20 cellular contexts compared by ENCODE assay signal in the genomic region with DNA sequence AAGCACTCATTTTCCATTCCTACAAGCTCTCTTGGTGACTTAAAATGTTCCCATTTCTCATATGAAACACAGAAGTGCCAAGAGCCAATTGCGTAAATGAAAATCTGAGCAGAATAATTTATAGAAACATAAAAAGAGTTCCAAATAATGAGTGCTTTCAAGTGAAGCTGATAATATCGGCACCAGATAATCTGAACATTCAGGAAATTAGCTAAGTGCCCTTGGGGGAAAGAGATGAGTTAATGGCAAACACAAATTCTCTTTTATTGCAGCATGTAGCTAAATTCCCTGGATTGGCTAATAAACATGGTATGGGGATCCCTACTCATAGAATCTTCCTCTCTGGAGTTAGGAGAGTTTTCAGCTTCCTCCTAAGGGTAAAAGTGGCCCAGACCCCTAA.
DNase-seq lines count a peak whose midpoint lies in the region; ATAC-seq and TF ChIP-seq lines count a peak whose summit lies in the region.
"Had no signal": no experiment of that assay in that cellular context is flagged by ENCODE, and none has a peak within 500 bp of the region (broad histone marks: within the 10 kb centered on the region; RNA-seq: fewer than 3 reads in every experiment).

No MANE protein-coding gene starts in this region.

- H3K4me1 Mint-ChIP-seq in activated T-cell treated with anti-CD3 and anti-CD28 coated beads, Interleukin-2, amount 50 U/mL, for 24 hours (ENCODE audit: low read depth) = peaks cover 98% of the 10 kb centered on the region
- H3K4me1 Mint-ChIP-seq in activated naive CD8-positive, alpha-beta T cell (ENCODE audit: low read depth) = peaks cover 99% of the 10 kb centered on the region

- H3K36me3 Mint-ChIP-seq in activated T-cell treated with anti-CD3 and anti-CD28 coated beads, Interleukin-2, amount 50 U/mL, for 24 hours (ENCODE audit: low read depth) = peaks cover 100% of the 10 kb centered on the region
- peaks cover 72% of the 10 kb centered on the region for H3K36me3 Mint-ChIP-seq in activated naive CD8-positive, alpha-beta T cell

- peak; percentile 13 for TF ChIP-seq POLR2A in GM19099 (IDR thresholded peaks at IDR 0.05; ENCODE audit: extremely low read depth, insufficient read length, low read depth)

- no peaks in the 10 kb centered on the region for H3K27me3 Mint-ChIP-seq in activated T-cell treated with anti-CD3 and anti-CD28 coated beads, Interleukin-2, amount 50 U/mL, for 24 hours
- H3K27me3 Mint-ChIP-seq in activated naive CD8-positive, alpha-beta T cell = no peaks in the 10 kb centered on the region

- no peak overlapping the region for H3K4me3 ChIP-seq in skin epidermis
- H3K4me3 ChIP-seq: esophagus squamous epithelium had no signal

- no peaks in the 10 kb centered on the region for H3K9me3 Mint-ChIP-seq in activated T-cell treated with anti-CD3 and anti-CD28 coated beads, Interleukin-2, amount 50 U/mL, for 24 hours
- no peaks in the 10 kb centered on the region for H3K9me3 Mint-ChIP-seq in activated naive CD8-positive, alpha-beta T cell (ENCODE audit: low read depth)
- H3K9me3 Mint-ChIP-seq: neural crest cell had no signal

- DNase-seq in activated T-cell treated with anti-CD3 and anti-CD28 coated beads, Interleukin-2, amount 50 U/mL, for 24 hours = no peak
- no peak for DNase-seq in activated T-cell treated with anti-CD3 and anti-CD28 coated beads, Interleukin-2, amount 50 U/mL, for 48 hours
- DNase-seq in NCI-H1694 treated with DMSO at 0.1 percent for 48 hours (lab: John Stamatoyannopoulos, UW) (no peak), HK-2 (ENCODE audit: unreplicated experiment) (no peak)
- DNase-seq: ACHN; activated CD4-positive, CD25-positive, alpha-beta regulatory T cell treated with anti-CD3 and anti-CD28 coated beads, Interleukin-2, amount 50 U/mL, for 72 hours; DND-41; effector CD4-positive, alpha-beta T cell; esophagus squamous epithelium; left colon; NCI-H1417; NCI-H2171; OCI-M1; SIG-M5; T-helper 9 cell had no signal

- peak overlapping the region; percentile 97 for H3K27ac Mint-ChIP-seq in activated T-cell treated with anti-CD3 and anti-CD28 coated beads, Interleukin-2, amount 50 U/mL, for 24 hours
- H3K27ac Mint-ChIP-seq in activated naive CD8-positive, alpha-beta T cell = peak overlapping the region; percentile 98

- H3K4me3 Mint-ChIP-seq in activated T-cell treated with anti-CD3 and anti-CD28 coated beads, Interleukin-2, amount 50 U/mL, for 24 hours = peak overlapping the region; percentile 86
- peak overlapping the region; percentile 87 for H3K4me3 Mint-ChIP-seq in activated naive CD8-positive, alpha-beta T cell
- H3K4me3 Mint-ChIP-seq: neural crest cell had no signal

- peak overlapping the region in 12 of 21 experiments; percentile 1 to 98 (median 48) for H3K27ac ChIP-seq in skin epidermis

- no peak for ATAC-seq in HG03045 (IDR thresholded peaks at IDR 0.05; ENCODE audit: unreplicated experiment)
- ATAC-seq: left colon had no signal
